11 cellular contexts compared by ENCODE assay signal in the genomic region with DNA sequence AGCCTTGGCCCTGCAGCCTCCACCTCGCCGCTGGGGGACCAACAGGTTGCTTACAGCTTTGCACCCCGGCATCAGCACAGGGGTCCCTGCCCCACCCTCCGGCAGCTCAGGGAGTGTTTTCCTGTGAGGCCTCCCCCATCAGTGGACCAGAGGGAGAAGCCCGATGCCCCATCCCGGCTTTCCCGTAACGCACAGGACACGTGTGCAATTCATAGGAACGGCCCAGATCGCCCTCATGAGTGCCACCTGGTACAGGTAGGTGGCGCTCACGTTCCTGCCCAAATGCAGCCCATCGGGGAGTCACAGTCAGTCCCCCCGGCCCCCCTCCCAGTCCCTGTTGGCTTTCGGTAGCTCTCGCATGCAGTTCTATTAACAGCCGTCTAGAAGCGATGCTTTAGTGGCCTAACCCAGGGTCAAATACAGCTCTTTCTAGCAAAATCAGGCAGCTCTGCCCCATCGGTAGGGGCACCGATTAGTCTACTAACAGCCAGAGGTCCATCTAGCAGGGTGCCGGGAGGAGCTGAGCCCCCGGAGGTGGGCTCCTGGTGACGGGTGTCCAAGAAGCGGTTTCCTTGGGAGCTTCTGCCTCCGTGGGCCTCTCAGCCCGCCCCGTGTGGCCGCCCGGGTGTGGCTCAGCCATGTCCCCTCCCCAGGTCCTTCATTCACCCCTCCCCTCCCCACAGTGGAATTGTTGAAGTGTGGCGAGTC. TPM values are rescaled to one million over a fixed set of nuclear protein-coding genes. Genes with fewer than 3 reads are reported as not detected.
DNase-seq lines count a peak whose midpoint lies in the region; ATAC-seq, FAIRE-seq and TF ChIP-seq lines count a peak whose summit lies in the region.
"Had no signal": no experiment of that assay in that cellular context is flagged by ENCODE, and none has a peak within 500 bp of the region (broad histone marks: within the 10 kb centered on the region; RNA-seq: fewer than 3 reads in every experiment).

No MANE protein-coding gene starts in this region.

- no peak overlapping the region for H2AK5ac ChIP-seq in IMR-90 (ENCODE audit: low read depth, low read length)

- H2BK120ac ChIP-seq in IMR-90 (ENCODE audit: low read depth, low read length) = no peak overlapping the region

- in situ Hi-C loops in IMR-90 (cut with MboI; ENCODE audit: low sequenced_read_pairs) = no loop called here

- POLR2A ChIA-PET in IMR-90 (lab: Charles Lee; ENCODE audit: unreplicated experiment) = no interaction called here

- H3K23ac ChIP-seq in IMR-90 (ENCODE audit: low read depth, low read length) = no peak overlapping the region

- H2BK15ac ChIP-seq in IMR-90 (ENCODE audit: low read depth, low read length) = no peak overlapping the region

- no peak overlapping the region for H2AFZ ChIP-seq in IMR-90 (replicated peaks; ENCODE audit: low read length, poor library complexity)

- H3K4me3 ChIP-seq in IMR-90 (ENCODE audit: insufficient read depth, low read depth, low read length) = no peak overlapping the region
- no peak overlapping the region for H3K4me3 ChIP-seq in kidney (ENCODE audit: low read length in 2 of 2)
- H3K4me3 ChIP-seq: right lobe of liver, tibial nerve had no signal

- H3K4me1 ChIP-seq in IMR-90 (ENCODE audit: control insufficient read depth, insufficient read depth, low read length) = no peaks in the 10 kb centered on the region
- no peaks in the 10 kb centered on the region for H3K4me1 ChIP-seq in kidney (ENCODE audit: control insufficient read depth in 1 of 2, insufficient read depth in 1 of 2, low read depth in 1 of 2, low read length in 2 of 2)
- H3K4me1 ChIP-seq: right lobe of liver, tibial nerve had no signal

- no peak for TF ChIP-seq POLR2A in IMR-90 (IDR thresholded peaks at IDR 0.05; ENCODE audit: low read depth, low read length)

- H3K79me1 ChIP-seq in IMR-90 (ENCODE audit: low read depth in 1 of 2, low read length in 2 of 2) = no peaks in the 10 kb centered on the region

- H3K56ac ChIP-seq in IMR-90 (ENCODE audit: extremely low read depth, insufficient read depth, low read length) = no peak overlapping the region

- H2BK20ac ChIP-seq in IMR-90 (ENCODE audit: low read depth, low read length) = no peak overlapping the region

- no peak for DNase-seq in CD14-positive monocyte (ENCODE audit: low spot score)
- no peak for DNase-seq in IMR-90
- DNase-seq in activated naive CD8-positive, alpha-beta T cell treated with anti-CD3 and anti-CD28 coated beads for 36 hours = peak; percentile 12
- peak; percentile 67 for DNase-seq in kidney
- no peak for DNase-seq in T-helper 17 cell
- DNase-seq: activated CD4-positive, alpha-beta T cell treated with anti-CD3 and anti-CD28 coated beads, Interleukin-2, amount 50 U/mL, for 1 hour; right lobe of liver had no signal

- no peak overlapping the region for H3K4me2 ChIP-seq in IMR-90 (ENCODE audit: low read depth, low read length)

- ATAC-seq in IMR-90 (ENCODE audit: low read depth) = no peak
- no peak for ATAC-seq in GM19023 (IDR thresholded peaks at IDR 0.05; ENCODE audit: unreplicated experiment)
- no peak for ATAC-seq in GM21367 (IDR thresholded peaks at IDR 0.05; ENCODE audit: unreplicated experiment)
- ATAC-seq in GM21360 (IDR thresholded peaks at IDR 0.05; ENCODE audit: unreplicated experiment) = no peak
- no peak for ATAC-seq in T-helper 17 cell

- H3K4me3 Mint-ChIP-seq in CD14-positive monocyte (no peak overlapping the region), T-helper 17 cell (no peak overlapping the region)
- no peak overlapping the region for H3K4me3 Mint-ChIP-seq in activated naive CD8-positive, alpha-beta T cell treated with anti-CD3 and anti-CD28 coated beads for 36 hours

- no peak overlapping the region for H2AK9ac ChIP-seq in IMR-90 (replicated peaks; ENCODE audit: low read depth, low read length, poor library complexity)

- TF ChIP-seq RAD21 in IMR-90 (IDR thresholded peaks at IDR 0.05; ENCODE audit: low read length) = peak; percentile 4; the same call in 1 of the 2 replicates

- H3K36me3 Mint-ChIP-seq in CD14-positive monocyte (peaks cover 12 to 43% of the 10 kb centered on the region in 2 donors), T-helper 17 cell (ENCODE audit: low read depth) (no peaks in the 10 kb centered on the region)
- no peaks in the 10 kb centered on the region for H3K36me3 Mint-ChIP-seq in activated naive CD8-positive, alpha-beta T cell treated with anti-CD3 and anti-CD28 coated beads for 36 hours

- no peak overlapping the region for H4K91ac ChIP-seq in IMR-90 (ENCODE audit: insufficient read depth, low read depth, low read length)

- WGBS in IMR-90 (ENCODE audit: extremely low coverage in 2 of 2, insufficient read length in 1 of 2), 2 experiments = 65% methylated on average over 10 of the region's 31 CpGs; no CpG with 5 or more reads in 1 of the 2 experiments

- CTCF ChIA-PET in IMR-90 (lab: Yijun Ruan, JAX) = no interaction called here

- H2BK5ac ChIP-seq in IMR-90 (ENCODE audit: low read depth, low read length, poor library complexity, severe bottlenecking) = no peak overlapping the region

- no peak overlapping the region for H3K18ac ChIP-seq in IMR-90 (ENCODE audit: low read depth, low read length)

- no peak overlapping the region for H3K9ac ChIP-seq in IMR-90 (ENCODE audit: low read depth, low read length)
- no peak overlapping the region for H3K9ac ChIP-seq in kidney (ENCODE audit: low read length in 2 of 2)

- H3K4ac ChIP-seq in IMR-90 (ENCODE audit: low read depth, low read length) = no peak overlapping the region

- H4K5ac ChIP-seq in IMR-90 (ENCODE audit: low read depth, low read length) = no peak overlapping the region

- H3K27me3 Mint-ChIP-seq in CD14-positive monocyte (ENCODE audit: low read depth in 3 of 3) = peaks cover 0 to 2% (median 0%) of the 10 kb centered on the region in 3 donors
- no peaks in the 10 kb centered on the region for H3K27me3 Mint-ChIP-seq in activated naive CD8-positive, alpha-beta T cell treated with anti-CD3 and anti-CD28 coated beads for 36 hours
- H3K27me3 Mint-ChIP-seq in T-helper 17 cell = no peaks in the 10 kb centered on the region

- no peaks in the 10 kb centered on the region for H3K9me3 Mint-ChIP-seq in CD14-positive monocyte
- H3K9me3 Mint-ChIP-seq in activated naive CD8-positive, alpha-beta T cell treated with anti-CD3 and anti-CD28 coated beads for 36 hours = no peaks in the 10 kb centered on the region

- H4K8ac ChIP-seq in IMR-90 (ENCODE audit: low read depth in 2 of 2, low read length in 2 of 2) = no peak overlapping the region

- dilution Hi-C loops in IMR-90 (cut with HindIII; ENCODE audit: low sequenced_read_pairs, unreplicated experiment) = no loop called here

- no peak overlapping the region for H3K14ac ChIP-seq in IMR-90 (replicated peaks; ENCODE audit: low read depth, low read length)

- no peak for FAIRE-seq in kidney (lab: Jason Lieb, UNC)

- intact Hi-C loops in CD14-positive monocyte (cut with micrococcal nuclease) (no loop called here), IMR-90 (cut with micrococcal nuclease) (no loop called here), kidney (cut with DNase I) (no loop called here)

- H3K27ac ChIP-seq in IMR-90 (ENCODE audit: insufficient read depth, low read length) (no peak overlapping the region), kidney (ENCODE audit: low read depth in 2 of 2, low read length in 2 of 2) (no peak overlapping the region)
- H3K27ac ChIP-seq: right lobe of liver, tibial nerve had no signal

- TF ChIP-seq CTCF in CD14-positive monocyte (IDR thresholded peaks at IDR 0.05) (peak; percentile 33), IMR-90 (conservative IDR thresholded peaks at IDR 0.05; ENCODE audit: low read depth, low read length) (peak; percentile 26; the same call in 1 of the 2 replicates), kidney (IDR thresholded peaks at IDR 0.05; ENCODE audit: borderline replicate concordance, extremely low read depth, insufficient read depth) (peak; percentile 41)

- no peak overlapping the region for H3K27ac Mint-ChIP-seq in CD14-positive monocyte
- H3K27ac Mint-ChIP-seq in activated naive CD8-positive, alpha-beta T cell treated with anti-CD3 and anti-CD28 coated beads for 36 hours = no peak overlapping the region
- H3K27ac Mint-ChIP-seq in T-helper 17 cell = no peak overlapping the region

- H3K36me3 ChIP-seq in IMR-90 (ENCODE audit: control insufficient read depth, insufficient read depth, low read length) = peaks cover 37% of the 10 kb centered on the region
- H3K36me3 ChIP-seq in kidney (ENCODE audit: control insufficient read depth in 1 of 2, insufficient read depth in 2 of 2, low read length in 2 of 2) = no peaks in the 10 kb centered on the region
- H3K36me3 ChIP-seq: right lobe of liver had no signal

- H3K9me3 ChIP-seq in IMR-90 (ENCODE audit: control insufficient read depth, insufficient read depth, low read length) = no peaks in the 10 kb centered on the region
- H3K9me3 ChIP-seq in kidney (ENCODE audit: control insufficient read depth in 1 of 2, low read length in 2 of 2) = no peaks in the 10 kb centered on the region
- H3K9me3 ChIP-seq in T-helper 17 cell (ENCODE audit: control insufficient read depth, low read length, poor library complexity, severe bottlenecking) = no peaks in the 10 kb centered on the region
- H3K9me3 ChIP-seq: right lobe of liver, tibial nerve had no signal

- peaks cover 10% of the 10 kb centered on the region for H4K20me1 ChIP-seq in IMR-90 (ENCODE audit: insufficient read depth, low read length)

- TSS peak; percentile 69 for BruUV-seq in IMR-90 (replicated peaks; lab: Mats Ljungman, UMichigan)

- H3K4me1 Mint-ChIP-seq in CD14-positive monocyte (peaks cover 6% of the 10 kb centered on the region), T-helper 17 cell (peaks cover 6% of the 10 kb centered on the region)
- H3K4me1 Mint-ChIP-seq in activated naive CD8-positive, alpha-beta T cell treated with anti-CD3 and anti-CD28 coated beads for 36 hours = peaks cover 2% of the 10 kb centered on the region

- no peaks in the 10 kb centered on the region; the same call in 1 of the 2 replicates for H3K9me1 ChIP-seq in IMR-90 (ENCODE audit: insufficient read depth, low read length)

- no peaks in the 10 kb centered on the region for H3K27me3 ChIP-seq in IMR-90 (ENCODE audit: control insufficient read depth, insufficient read depth, low read length)
- H3K27me3 ChIP-seq: right lobe of liver, tibial nerve had no signal

TF ChIP-seq in IMR-90, 13 proteins besides CTCF, POLR2A, EP300 and RAD21 (continues in another document):
- TF ChIP-seq SMC3 (IDR thresholded peaks at IDR 0.05; ENCODE audit: low read depth, low read length) = no peak
- TF ChIP-seq CHD1 (IDR thresholded peaks at IDR 0.05; ENCODE audit: low read depth, low read length) = no peak
- no peak for TF ChIP-seq BHLHE40 (IDR thresholded peaks at IDR 0.05; ENCODE audit: low read depth, low read length)
- no peak for TF ChIP-seq FOS (IDR thresholded peaks at IDR 0.05; ENCODE audit: low read depth, low read length)

RNA-seq across cellular contexts. Expression of a gene that starts 48.4 kb away (rescaled TPM):
- polyA plus RNA-seq in CD14-positive monocyte (not detected), IMR-90 (2012; rRNA removed) (21.9 and 22.6 TPM in 2 replicates), kidney (ENCODE audit: insufficient read depth, low read depth, low replicate concordance) (28.2 TPM)
- total RNA-seq in IMR-90 (2012; rRNA removed) (4.1 and 5.0 TPM in 2 replicates), kidney (35.8 TPM), T-helper 17 cell (1 to 10 TPM; 2.3 to 3.5 TPM)
- 19.6 and 26.0 TPM in 2 replicates for polyA plus RNA-seq in IMR-90 (2012; cell fraction: cytosol; rRNA removed)
- polyA plus RNA-seq in IMR-90 (2012; cell fraction: nucleus; rRNA removed; ENCODE audit: low replicate concordance) = 27.5 and 33.3 TPM in 2 replicates
- 1 to 10 TPM; 2.0 to 2.2 TPM for total RNA-seq in activated naive CD8-positive, alpha-beta T cell treated with anti-CD3 and anti-CD28 coated beads for 36 hours

Comparison
In these comparisons a context has a peak if more than half of its experiments do, and no peak if none do; other contexts are left out.
1. DNase-seq: peak in activated naive CD8-positive, alpha-beta T cell treated with anti-CD3 and anti-CD28 coated beads for 36 hours (single experiment) and kidney (single experiment); none in CD14-positive monocyte (single experiment), IMR-90 (single experiment) and T-helper 17 cell (0 of 3).
2. Peak in every context shown above with its lines, with median percentiles within 50 percentile points of each other: CTCF ChIP-seq.